In genomic region chr2:17590342-17590911, GRCh38 we compare ENCODE assay signal across 25 cellular contexts. TPM values are rescaled to one million over a fixed set of nuclear protein-coding genes. Genes with fewer than 3 reads are reported as not detected.
A peak's percentile ranks its signal among the peaks of the same experiment; 100 is the strongest.
DNase-seq lines count a peak whose midpoint lies in the region; ATAC-seq, FAIRE-seq and TF ChIP-seq lines count a peak whose summit lies in the region.
"Had no signal": no experiment of that assay in that cellular context is flagged by ENCODE, and none has a peak within 500 bp of the region (broad histone marks: within the 10 kb centered on the region; RNA-seq: fewer than 3 reads in every experiment).

No MANE protein-coding gene starts in this region.

- CTCF ChIA-PET in HepG2 (lab: Yijun Ruan, JAX; ENCODE audit: low intra/inter-chr PET ratio, low total read pairs), result no interaction called here

- POLR2A ChIA-PET in HepG2 (lab: Yijun Ruan, JAX), result interaction anchor here (0.9 to 1.0 kb wide), 2 partner anchors 12 to 50 kb away, joined by 3 read pairs; partner anchors contain the start of gene VSNL1

- TF ChIP-seq CTCF in HepG2 (CRISPR knock-in tag; IDR thresholded peaks at IDR 0.05) (no peak), right lobe of liver (IDR thresholded peaks at IDR 0.05) (no peak), epithelial cell of esophagus (IDR thresholded peaks at IDR 0.05; ENCODE audit: insufficient read depth, low read depth, low read length, missing control alignments) (no peak), vagina (IDR thresholded peaks at IDR 0.05) (no peak), ascending aorta (IDR thresholded peaks at IDR 0.05) (no peak)

- TF ChIP-seq EP300 in HepG2 (IDR thresholded peaks at IDR 0.05; ENCODE audit: low read depth in 2 of 2, low read length in 2 of 2) (no peak), HepG2 (CRISPR knock-in tag; IDR thresholded peaks at IDR 0.05; ENCODE audit: borderline replicate concordance) (no peak)

- TF ChIP-seq POLR2A in HepG2 (IDR thresholded peaks at IDR 0.05; ENCODE audit: insufficient read depth in 1 of 2, low read depth in 2 of 2, low read length in 2 of 2) (no peak), right lobe of liver (IDR thresholded peaks at IDR 0.05) (no peak), vagina (IDR thresholded peaks at IDR 0.05) (no peak)

- H3K4me1 ChIP-seq in HepG2 (ENCODE audit: insufficient read depth, low read length) (peaks cover 83% of the 10 kb centered on the region), right lobe of liver (no peaks in the 10 kb centered on the region), iPS-20b (ENCODE audit: insufficient read depth, low read length) (peaks cover 25% of the 10 kb centered on the region), vagina (peaks cover 45% of the 10 kb centered on the region), ascending aorta (peaks cover 0 to 6% of the 10 kb centered on the region in 2 donors)
- H3K4me1 ChIP-seq: BE2C had no signal

- DNase-seq in HepG2 (ENCODE audit: low spot score) (no peak), right lobe of liver (no peak), epithelial cell of esophagus (ENCODE audit: low read depth) (peak; percentile 95), vagina (ENCODE audit: extremely low spot score in 2 of 2) (no peak), ascending aorta (ENCODE audit: low spot score in 2 of 2) (no peak), COLO829 (ENCODE audit: low spot score) (no peak)
- DNase-seq in activated CD8-positive, alpha-beta memory T cell treated with anti-CD3 and anti-CD28 coated beads, Interleukin-2, amount 50 U/mL, for 48 hours, result no peak
- DNase-seq: BE2C; CD4-positive, CD25-positive, alpha-beta regulatory T cell; DMS153; GDM1; GOT3; NCI-H1092 treated with DMSO at 0.1 percent for 48 hours; NCI-H146; NCI-H2029 treated with DMSO at 0.1 percent for 48 hours; NK-92 treated with Interleukin-12 subunit alpha and Interleukin-12 subunit beta, amount 100 ng/mL, for 24 hours; SHP77 had no signal

- H3K4me3 ChIP-seq in HepG2 (replicated peaks in 1 of 3; ENCODE audit: insufficient read depth in 1 of 3, low read depth in 2 of 3, low read length in 3 of 3), result no peak overlapping the region
- H3K4me3 ChIP-seq in right lobe of liver, result no peak overlapping the region
- no peak overlapping the region for H3K4me3 ChIP-seq in epithelial cell of esophagus (ENCODE audit: low read length)
- no peak overlapping the region for H3K4me3 ChIP-seq in iPS-20b (ENCODE audit: low read length)
- H3K4me3 ChIP-seq in vagina, result no peak overlapping the region
- H3K4me3 ChIP-seq in ascending aorta, result no peak overlapping the region
- H3K4me3 ChIP-seq: SK-N-MC had no signal

- no peak for FAIRE-seq in HepG2 (lab: Jason Lieb, UNC)
- FAIRE-seq: HTR-8/SVneo, RCC 7860 had no signal

- no peak for TF ChIP-seq RAD21 in HepG2 (CRISPR knock-in tag; IDR thresholded peaks at IDR 0.05)

- 95% methylated on average over 2 of the region's 2 CpGs for WGBS in HepG2 (ENCODE audit: low lambda C conversion rate)
- 90% methylated on average over 2 of the region's 2 CpGs for WGBS in right lobe of liver (ENCODE audit: insufficient coverage, low coverage, low lambda C conversion rate, missing lambda C conversion rate)

- intact Hi-C loops in HepG2 (cut with micrococcal nuclease; ENCODE audit: unreplicated experiment), result loop anchor here (5.0 kb wide), 1 partner anchor 72 kb away; no protein-coding TSS in a partner anchor
- intact Hi-C loops in right lobe of liver (cut with DNase I), result no loop called here
- intact Hi-C loops in vagina (cut with DNase I), result no loop called here
- intact Hi-C loops in ascending aorta (cut with DNase I), result no loop called here

- H3K36me3 ChIP-seq in HepG2 (replicated peaks in 1 of 2; ENCODE audit: control insufficient read depth in 1 of 2, insufficient read depth in 2 of 2, low read length in 2 of 2), result peaks cover 7 to 14% of the 10 kb centered on the region in 2 experiments
- H3K36me3 ChIP-seq in right lobe of liver, result no peaks in the 10 kb centered on the region
- H3K36me3 ChIP-seq in iPS-20b (ENCODE audit: insufficient read depth, low read depth, low read length), result peaks cover 9% of the 10 kb centered on the region; the same call in 1 of the 2 replicates
- no peaks in the 10 kb centered on the region for H3K36me3 ChIP-seq in vagina
- no peaks in the 10 kb centered on the region for H3K36me3 ChIP-seq in ascending aorta
- H3K36me3 ChIP-seq: BE2C had no signal

- no peak overlapping the region for H2AFZ ChIP-seq in HepG2 (ENCODE audit: low read length)

- no TSS peak for BruUV-seq in HepG2 (replicated peaks; lab: Mats Ljungman, UMichigan)

- in situ Hi-C loops in HepG2 (cut with HindIII; ENCODE audit: extremely low pct_ligation_motif_present, low pct_unique_long_range_greater_than_20kb), result loop anchor here (10.0 kb wide), 1 partner anchor 46 kb away; the partner anchor contains the start of gene VSNL1

- ATAC-seq in HepG2, result no peak
- no peak for ATAC-seq in right lobe of liver

- no peaks in the 10 kb centered on the region for H4K20me1 ChIP-seq in HepG2 (ENCODE audit: insufficient read depth, low read length)

- H3K9me3 ChIP-seq in HepG2 (ENCODE audit: low read length) (no peaks in the 10 kb centered on the region), right lobe of liver (no peaks in the 10 kb centered on the region), iPS-20b (ENCODE audit: insufficient read depth, low read depth, low read length) (no peaks in the 10 kb centered on the region), vagina (no peaks in the 10 kb centered on the region), ascending aorta (no peaks in the 10 kb centered on the region)
- H3K9me3 ChIP-seq: BE2C had no signal

- no peaks in the 10 kb centered on the region for H3K27me3 ChIP-seq in HepG2 (ENCODE audit: control insufficient read depth in 1 of 2, insufficient read depth in 2 of 2, low read length in 2 of 2)
- no peaks in the 10 kb centered on the region for H3K27me3 ChIP-seq in right lobe of liver
- H3K27me3 ChIP-seq in iPS-20b (ENCODE audit: insufficient read depth, low read length), result no peaks in the 10 kb centered on the region
- H3K27me3 ChIP-seq in vagina, result no peaks in the 10 kb centered on the region
- no peaks in the 10 kb centered on the region for H3K27me3 ChIP-seq in ascending aorta

- H3K9ac ChIP-seq in HepG2 (ENCODE audit: insufficient read depth, low read depth, low read length) (no peak overlapping the region), iPS-20b (ENCODE audit: low read depth, low read length) (0 out of 2 replicates have a peak overlapping the region, but pooled peaks have one; percentile 5)

- peaks cover 54% of the 10 kb centered on the region for H3K79me2 ChIP-seq in HepG2 (ENCODE audit: insufficient read depth, low read length)

- no peak overlapping the region for H3K4me2 ChIP-seq in HepG2 (ENCODE audit: low read depth, low read length)

- H3K27ac ChIP-seq in HepG2 (ENCODE audit: extremely low read length, insufficient read depth, low read length) (no peak overlapping the region), right lobe of liver (no peak overlapping the region), iPS-20b (ENCODE audit: low read length) (no peak overlapping the region), vagina (peak overlapping the region; percentile 38), ascending aorta (no peak overlapping the region)
- H3K27ac ChIP-seq: HL-60, SK-N-MC had no signal

TF ChIP-seq in HepG2, 621 proteins besides CTCF, POLR2A, EP300 and RAD21:
- TF ChIP-seq, protein P1, sequence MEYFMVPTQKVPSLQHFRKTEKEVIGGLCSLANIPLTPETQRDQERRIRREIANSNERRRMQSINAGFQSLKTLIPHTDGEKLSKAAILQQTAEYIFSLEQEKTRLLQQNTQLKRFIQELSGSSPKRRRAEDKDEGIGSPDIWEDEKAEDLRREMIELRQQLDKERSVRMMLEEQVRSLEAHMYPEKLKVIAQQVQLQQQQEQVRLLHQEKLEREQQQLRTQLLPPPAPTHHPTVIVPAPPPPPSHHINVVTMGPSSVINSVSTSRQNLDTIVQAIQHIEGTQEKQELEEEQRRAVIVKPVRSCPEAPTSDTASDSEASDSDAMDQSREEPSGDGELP (IDR thresholded peaks at IDR 0.05; ENCODE audit: borderline replicate concordance, low read depth), result no peak
- peak; percentile 83 for TF ChIP-seq ZNF7 (CRISPR knock-in tag; IDR thresholded peaks at IDR 0.05)

RNA-seq across cellular contexts. Expression of gene VSNL1, which starts 49.9 kb away (rescaled TPM):
- total RNA-seq in HepG2 (2016; rRNA removed; fragmentation: Illumina TruSeq; extraction: Trizol), result 63.2 and 103 TPM in 2 replicates
- total RNA-seq in HepG2 (2016; cell fraction: cytosol; rRNA removed; fragmentation: Illumina TruSeq; extraction: Trizol; ENCODE audit: low read depth), result 11.8 and 12.1 TPM in 2 replicates
- total RNA-seq in HepG2 (2016; cell fraction: insoluble cytoplasmic fraction; rRNA removed; fragmentation: Illumina TruSeq; extraction: Trizol), result 61.2 and 118 TPM in 2 replicates
- 28.5 and 29.9 TPM in 2 replicates for total RNA-seq in HepG2 (2016; cell fraction: membrane; rRNA removed; fragmentation: Illumina TruSeq; extraction: Trizol)
- 32.8 and 35.9 TPM in 2 replicates for total RNA-seq in HepG2 (2016; cell fraction: nucleus; rRNA removed; fragmentation: Illumina TruSeq; extraction: Trizol)
- 62.8 and 95.9 TPM in 2 replicates for polyA plus RNA-seq in HepG2 (2011; rRNA removed)
- 80.4 and 85.1 TPM in 2 replicates for polyA plus RNA-seq in HepG2 (2011; cell fraction: cytosol; rRNA removed)
- polyA plus RNA-seq in HepG2 (2011; cell fraction: nucleus; rRNA removed), result 12.7 TPM in 2 replicates
- polyA plus RNA-seq in HepG2 (2012), result 72.6 and 115 TPM in 2 replicates
- polyA plus RNA-seq in HepG2 (2016; cell fraction: cytosol; fragmentation: Illumina TruSeq; extraction: Trizol; ENCODE audit: low read depth), result 11.7 and 11.9 TPM in 2 replicates
- polyA plus RNA-seq in HepG2 (2016; cell fraction: insoluble cytoplasmic fraction; fragmentation: Illumina TruSeq; extraction: Trizol; ENCODE audit: low read depth), result 147 and 163 TPM in 2 replicates
- 29.7 TPM in 2 replicates for polyA plus RNA-seq in HepG2 (2016; cell fraction: membrane; fragmentation: Illumina TruSeq; extraction: Trizol; ENCODE audit: low read depth)
- 39.4 and 45.5 TPM in 2 replicates for polyA plus RNA-seq in HepG2 (2016; cell fraction: nucleus; fragmentation: Illumina TruSeq; extraction: Trizol; ENCODE audit: insufficient read depth, low read depth)
- polyA minus RNA-seq in HepG2 (2011; rRNA and poly(A)+ RNA removed; ENCODE audit: low replicate concordance), result 83.5 TPM in 1 of 2 replicates, not detected in the other
- polyA minus RNA-seq in HepG2 (2011; cell fraction: cytosol; rRNA and poly(A)+ RNA removed), result 44.0 and 47.1 TPM in 2 replicates
- polyA minus RNA-seq in HepG2 (2011; cell fraction: nucleus; rRNA and poly(A)+ RNA removed), result 39.8 and 52.0 TPM in 2 replicates
- 10 to 100 TPM in 1 of 6 experiments, 1 to 10 TPM in 5; 2.1 to 12.1 (median 4.3) TPM for total RNA-seq in right lobe of liver
- total RNA-seq in vagina, result 19.2 TPM
- total RNA-seq in ascending aorta, result not detected
- total RNA-seq: A172; CD4-positive, CD25-positive, alpha-beta regulatory T cell; NCI-H460; OCI-LY7 had no signal
- polyA plus RNA-seq: CD4-positive, CD25-positive, alpha-beta regulatory T cell had no signal
